Comparison of ENCODE assay signal across 19 cellular contexts in genomic region chr14:25122843-25123242, GRCh38.
DNase-seq lines count a peak whose midpoint lies in the region; ATAC-seq and TF ChIP-seq lines count a peak whose summit lies in the region.
"Had no signal": no experiment of that assay in that cellular context is flagged by ENCODE, and none has a peak within 500 bp of the region (broad histone marks: within the 10 kb centered on the region; RNA-seq: fewer than 3 reads in every experiment).

No MANE protein-coding gene starts in this region.

- H3K4me1 ChIP-seq in OCI-LY3 (ENCODE audit: low read length) (peaks cover 26% of the 10 kb centered on the region), mesenchymal stem cell (ENCODE audit: control insufficient read depth, insufficient read depth, low read depth, low read length) (no peaks in the 10 kb centered on the region)

- H4K91ac ChIP-seq in mesenchymal stem cell (ENCODE audit: low read length) = no peak overlapping the region

- no peak overlapping the region for H2BK120ac ChIP-seq in mesenchymal stem cell (ENCODE audit: low read depth, low read length)

- H3K27ac Mint-ChIP-seq in HFFc6 = peak overlapping the region; percentile 89
- H3K27ac Mint-ChIP-seq in naive thymus-derived CD8-positive, alpha-beta T cell = no peak overlapping the region
- H3K27ac Mint-ChIP-seq: H9 had no signal

- H2AK5ac ChIP-seq in mesenchymal stem cell (ENCODE audit: low read length, severe bottlenecking) = no peak overlapping the region

- no peaks in the 10 kb centered on the region; the same call in 1 of the 2 replicates for H3K27me3 Mint-ChIP-seq in HFFc6 (ENCODE audit: insufficient read depth)
- peaks cover 2 to 11% (median 4%) of the 10 kb centered on the region in 5 donors for H3K27me3 Mint-ChIP-seq in naive thymus-derived CD8-positive, alpha-beta T cell

- TF ChIP-seq CTCF in HFFc6 (IDR thresholded peaks at IDR 0.05) = no peak
- TF ChIP-seq CTCF in OCI-LY3 (IDR thresholded peaks at IDR 0.05; ENCODE audit: low read depth, low read length) = no peak

- no peak overlapping the region for H2BK12ac ChIP-seq in mesenchymal stem cell (ENCODE audit: low read length in 2 of 2)

- H2AFZ ChIP-seq in OCI-LY3 (ENCODE audit: low read depth, low read length) (peak overlapping the region; percentile 13; the same call in 1 of the 2 replicates), mesenchymal stem cell (ENCODE audit: low read depth, low read length) (no peak overlapping the region)

- no peak overlapping the region for H3K4ac ChIP-seq in mesenchymal stem cell (ENCODE audit: low read depth in 1 of 2, low read length in 2 of 2)

- no peaks in the 10 kb centered on the region for H3K9me3 Mint-ChIP-seq in HFFc6
- H3K9me3 Mint-ChIP-seq in naive thymus-derived CD8-positive, alpha-beta T cell = no peaks in the 10 kb centered on the region
- H3K9me3 Mint-ChIP-seq: H9 had no signal

- peak overlapping the region; percentile 41 for H3K27ac ChIP-seq in OCI-LY3 (ENCODE audit: low read length)
- no peak overlapping the region for H3K27ac ChIP-seq in mesenchymal stem cell (ENCODE audit: low read length, poor library complexity, severe bottlenecking)
- H3K27ac ChIP-seq: SK-N-MC had no signal

- H4K20me1 ChIP-seq in OCI-LY3 (ENCODE audit: insufficient read depth, low read length) = no peaks in the 10 kb centered on the region

- no peak overlapping the region for H4K8ac ChIP-seq in mesenchymal stem cell (ENCODE audit: low read length)

- H3K79me1 ChIP-seq in mesenchymal stem cell (replicated peaks; ENCODE audit: low read length, poor library complexity, severe bottlenecking) = no peaks in the 10 kb centered on the region

- no peaks in the 10 kb centered on the region for H3K79me2 ChIP-seq in OCI-LY3 (ENCODE audit: low read length)

- peak; percentile 54 for ATAC-seq in GM18511 (IDR thresholded peaks at IDR 0.05; ENCODE audit: unreplicated experiment)
- no peak for ATAC-seq in naive thymus-derived CD8-positive, alpha-beta T cell
- ATAC-seq: HepG2, Panc1 had no signal

- WGBS in mesenchymal stem cell = 90% methylated on average over 2 of the region's 3 CpGs

- H3K4me3 ChIP-seq in OCI-LY3 (ENCODE audit: low read length) (peak overlapping the region; percentile 13; the same call in 1 of the 2 replicates), mesenchymal stem cell (ENCODE audit: insufficient read depth in 1 of 2, low read depth in 1 of 2, low read length in 2 of 2) (no peak overlapping the region)
- H3K4me3 ChIP-seq: MG63, SK-N-MC had no signal

- no peaks in the 10 kb centered on the region for H3K27me3 ChIP-seq in OCI-LY3 (ENCODE audit: low read depth, low read length)
- H3K27me3 ChIP-seq in mesenchymal stem cell (ENCODE audit: control insufficient read depth in 1 of 2, insufficient read depth in 1 of 2, low read length in 2 of 2) = no peaks in the 10 kb centered on the region
- H3K27me3 ChIP-seq: MG63 had no signal

- DNase-seq in HFFc6 (no peak), mesenchymal stem cell (no peak), cortex of kidney (lab: John Stamatoyannopoulos, UW) (no peak), GM03348 (ENCODE audit: low spot score) (no peak), putamen (ENCODE audit: low spot score) (no peak)
- DNase-seq in naive thymus-derived CD8-positive, alpha-beta T cell = no peak
- DNase-seq: C1 segment of cervical spinal cord, DND-41, H9, KG1, NCI-H1092, NCI-H146, NCI-H510A treated with DMSO at 0.1 percent for 48 hours had no signal

- peak overlapping the region; percentile 62 for H3K4me2 ChIP-seq in OCI-LY3 (ENCODE audit: low read length)
- no peak overlapping the region for H3K4me2 ChIP-seq in mesenchymal stem cell (ENCODE audit: low read length, poor library complexity, severe bottlenecking)

- H3K36me3 ChIP-seq in OCI-LY3 (replicated peaks; ENCODE audit: low read depth, low read length) (no peaks in the 10 kb centered on the region), mesenchymal stem cell (ENCODE audit: control insufficient read depth in 1 of 2, insufficient read depth in 2 of 2, low read depth in 1 of 2, low read length in 2 of 2) (no peaks in the 10 kb centered on the region)
- H3K36me3 ChIP-seq: MG63 had no signal

- H3K36me3 Mint-ChIP-seq in HFFc6 (ENCODE audit: low read depth) = no peaks in the 10 kb centered on the region
- no peaks in the 10 kb centered on the region for H3K36me3 Mint-ChIP-seq in naive thymus-derived CD8-positive, alpha-beta T cell

- H3K9me3 ChIP-seq in OCI-LY3 (ENCODE audit: insufficient read depth, low read length) = no peaks in the 10 kb centered on the region
- no peaks in the 10 kb centered on the region for H3K9me3 ChIP-seq in mesenchymal stem cell (ENCODE audit: control insufficient read depth, low read length)
- H3K9me3 ChIP-seq: MG63 had no signal

- no peak overlapping the region for H2BK5ac ChIP-seq in mesenchymal stem cell (ENCODE audit: low read depth, low read length, poor library complexity, severe bottlenecking)

- no peak overlapping the region for H3K18ac ChIP-seq in mesenchymal stem cell (ENCODE audit: low read depth in 1 of 2, low read length in 2 of 2)

- H3K23ac ChIP-seq in mesenchymal stem cell (ENCODE audit: low read length in 2 of 2) = no peak overlapping the region

- H3K4me3 Mint-ChIP-seq in HFFc6 = no peak overlapping the region; the same call in 1 of the 2 replicates
- H3K4me3 Mint-ChIP-seq in naive thymus-derived CD8-positive, alpha-beta T cell = no peak overlapping the region
- H3K4me3 Mint-ChIP-seq: H9 had no signal

- POLR2A ChIA-PET in naive thymus-derived CD8-positive, alpha-beta T cell (lab: Charles Lee) = no interaction called here

- peaks cover 48% of the 10 kb centered on the region for H3K4me1 Mint-ChIP-seq in HFFc6 (ENCODE audit: low read depth)
- no peaks in the 10 kb centered on the region for H3K4me1 Mint-ChIP-seq in naive thymus-derived CD8-positive, alpha-beta T cell

- H3K14ac ChIP-seq in mesenchymal stem cell (ENCODE audit: low read length in 2 of 2) = no peak overlapping the region

- no peak overlapping the region for H2BK15ac ChIP-seq in mesenchymal stem cell (ENCODE audit: low read depth, poor library complexity, severe bottlenecking)

- H3K9ac ChIP-seq in OCI-LY3 (ENCODE audit: low read length) (no peak overlapping the region), mesenchymal stem cell (ENCODE audit: low read length) (peak overlapping the region; percentile 44)
